2 cellular contexts compared by ENCODE assay signal in the genomic region with DNA sequence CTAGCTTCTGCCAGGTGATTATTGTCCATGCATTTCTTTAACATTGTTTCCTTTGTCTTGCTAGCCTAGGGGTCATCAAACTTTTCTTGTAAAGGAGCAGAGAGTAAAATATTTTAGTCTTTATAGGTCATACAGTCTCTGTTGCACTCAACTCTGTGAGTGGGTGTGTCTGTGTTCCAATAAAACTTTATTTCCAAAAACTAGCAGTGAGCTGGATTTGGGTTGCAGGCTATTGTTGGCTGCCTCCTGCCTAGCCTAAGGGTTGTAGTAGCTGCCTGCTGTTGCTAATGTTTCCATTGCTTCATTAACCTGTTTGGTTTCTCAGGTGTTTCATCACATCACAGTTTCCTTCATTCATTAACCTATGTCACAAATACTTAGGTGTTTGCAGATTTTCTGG.
TF ChIP-seq lines count a peak whose summit lies in the region.

No MANE protein-coding gene starts in this region.

TF ChIP-seq in HepG2, 621 proteins besides CTCF, POLR2A, EP300 and RAD21 (continued from another document):
- TF ChIP-seq, protein P1, sequence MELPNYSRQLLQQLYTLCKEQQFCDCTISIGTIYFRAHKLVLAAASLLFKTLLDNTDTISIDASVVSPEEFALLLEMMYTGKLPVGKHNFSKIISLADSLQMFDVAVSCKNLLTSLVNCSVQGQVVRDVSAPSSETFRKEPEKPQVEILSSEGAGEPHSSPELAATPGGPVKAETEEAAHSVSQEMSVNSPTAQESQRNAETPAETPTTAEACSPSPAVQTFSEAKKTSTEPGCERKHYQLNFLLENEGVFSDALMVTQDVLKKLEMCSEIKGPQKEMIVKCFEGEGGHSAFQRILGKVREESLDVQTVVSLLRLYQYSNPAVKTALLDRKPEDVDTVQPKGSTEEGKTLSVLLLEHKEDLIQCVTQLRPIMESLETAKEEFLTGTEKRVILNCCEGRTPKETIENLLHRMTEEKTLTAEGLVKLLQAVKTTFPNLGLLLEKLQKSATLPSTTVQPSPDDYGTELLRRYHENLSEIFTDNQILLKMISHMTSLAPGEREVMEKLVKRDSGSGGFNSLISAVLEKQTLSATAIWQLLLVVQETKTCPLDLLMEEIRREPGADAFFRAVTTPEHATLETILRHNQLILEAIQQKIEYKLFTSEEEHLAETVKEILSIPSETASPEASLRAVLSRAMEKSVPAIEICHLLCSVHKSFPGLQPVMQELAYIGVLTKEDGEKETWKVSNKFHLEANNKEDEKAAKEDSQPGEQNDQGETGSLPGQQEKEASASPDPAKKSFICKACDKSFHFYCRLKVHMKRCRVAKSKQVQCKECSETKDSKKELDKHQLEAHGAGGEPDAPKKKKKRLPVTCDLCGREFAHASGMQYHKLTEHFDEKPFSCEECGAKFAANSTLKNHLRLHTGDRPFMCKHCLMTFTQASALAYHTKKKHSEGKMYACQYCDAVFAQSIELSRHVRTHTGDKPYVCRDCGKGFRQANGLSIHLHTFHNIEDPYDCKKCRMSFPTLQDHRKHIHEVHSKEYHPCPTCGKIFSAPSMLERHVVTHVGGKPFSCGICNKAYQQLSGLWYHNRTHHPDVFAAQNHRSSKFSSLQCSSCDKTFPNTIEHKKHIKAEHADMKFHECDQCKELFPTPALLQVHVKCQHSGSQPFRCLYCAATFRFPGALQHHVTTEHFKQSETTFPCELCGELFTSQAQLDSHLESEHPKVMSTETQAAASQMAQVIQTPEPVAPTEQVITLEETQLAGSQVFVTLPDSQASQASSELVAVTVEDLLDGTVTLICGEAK (IDR thresholded peaks at IDR 0.05), result no peak
- TF ChIP-seq, protein P1 (CRISPR knock-in tag; IDR thresholded peaks at IDR 0.05), result peak; percentile 67; the same call in 1 of the 2 replicates
TF ChIP-seq in HepG2: peak in this region for 1.

TF ChIP-seq in K562, 482 proteins besides CTCF, POLR2A, EP300 and RAD21 (continued from another document):
- TF ChIP-seq, protein P1 (IDR thresholded peaks at IDR 0.05), result peak; percentile 78
- TF ChIP-seq, protein P1 (CRISPR knock-in tag; IDR thresholded peaks at IDR 0.05), result no peak
